Comparison of ENCODE assay signal across 18 cellular contexts in genomic region chrX:6693051-6693450, GRCh38.
DNase-seq lines count a peak whose midpoint lies in the region; ATAC-seq, FAIRE-seq and TF ChIP-seq lines count a peak whose summit lies in the region.
"Had no signal": no experiment of that assay in that cellular context is flagged by ENCODE, and none has a peak within 500 bp of the region (broad histone marks: within the 10 kb centered on the region; RNA-seq: fewer than 3 reads in every experiment).

No MANE protein-coding gene starts in this region.

- H3K4me1 ChIP-seq in GM23338 (ENCODE audit: insufficient read depth) (peaks cover 30% of the 10 kb centered on the region), suprapubic skin (no peaks in the 10 kb centered on the region)
- H3K4me1 ChIP-seq: BLaER1, Caco-2 had no signal

- no peaks in the 10 kb centered on the region for H3K79me2 ChIP-seq in GM23338 (replicated peaks; ENCODE audit: insufficient read depth)

- 55% methylated on average over 6 of the region's 6 CpGs for WGBS in suprapubic skin

- H3K27me3 ChIP-seq in GM23338 (ENCODE audit: insufficient read depth) (no peaks in the 10 kb centered on the region), suprapubic skin (no peaks in the 10 kb centered on the region)
- H3K27me3 ChIP-seq: BLaER1 had no signal

- no peaks in the 10 kb centered on the region for H3K9me2 ChIP-seq in GM23338 (ENCODE audit: insufficient read depth)

- H3K9me3 Mint-ChIP-seq in GM23338: peaks cover 15% of the 10 kb centered on the region
- H3K9me3 Mint-ChIP-seq in nephron progenitor cell: peaks cover 16% of the 10 kb centered on the region

- peak overlapping the region; percentile 95 for H3K27ac ChIP-seq in GM23338 (ENCODE audit: low read depth)
- H3K27ac ChIP-seq in suprapubic skin: no peak overlapping the region
- H3K27ac ChIP-seq: BLaER1, GM23248 had no signal

- no peak for TF ChIP-seq EP300 in suprapubic skin (IDR thresholded peaks at IDR 0.05)

- peak; percentile 64 for DNase-seq in GM23338 (ENCODE audit: low spot score)
- DNase-seq in iPS DF 19.7 (ENCODE audit: low read depth, low spot score): peak; percentile 71
- DNase-seq in nephron progenitor cell: no peak
- DNase-seq in stimulated activated CD4-positive, alpha-beta T cell treated with anti-CD3 and anti-CD28 coated beads, Interleukin-1b, Interleukin-23, amount 100 ng/mL, for 48 hours: no peak
- DNase-seq in suprapubic skin (ENCODE audit: low spot score in 2 of 2): no peak
- DNase-seq in GOT3 (lab: John Stamatoyannopoulos, UW): no peak
- DNase-seq: 8988T; AML-193; Caco-2; CD8-positive, alpha-beta memory T cell; DND-41; GF-D8; GM23248; IMR-90 had no signal

- H3F3A ChIP-seq in GM23338 (replicated peaks; ENCODE audit: low read depth): no peaks in the 10 kb centered on the region

- H2AFZ ChIP-seq in GM23338: no peak overlapping the region
- H2AFZ ChIP-seq: GM23248 had no signal

- no peak for ATAC-seq in GM23338
- no peak for ATAC-seq in GM19328 (IDR thresholded peaks at IDR 0.05; ENCODE audit: unreplicated experiment)
- ATAC-seq: HCT116 had no signal

- H3K4me1 Mint-ChIP-seq in GM23338: peaks cover 27% of the 10 kb centered on the region; the same call in 2 of the 3 replicates
- peaks cover 29% of the 10 kb centered on the region for H3K4me1 Mint-ChIP-seq in nephron progenitor cell
- H3K4me1 Mint-ChIP-seq: CD8-positive, alpha-beta memory T cell had no signal

- H3K27ac Mint-ChIP-seq in GM23338 (peak overlapping the region; percentile 89), nephron progenitor cell (peak overlapping the region; percentile 95)
- H3K27ac Mint-ChIP-seq: CD8-positive, alpha-beta memory T cell had no signal

- peak; percentile 18 for FAIRE-seq in colon (lab: Jason Lieb, UNC)

- peak overlapping the region; percentile 38; the same call in 1 of the 2 replicates for H3K4me2 ChIP-seq in GM23338
- H3K4me2 ChIP-seq: BLaER1 had no signal

- H4K20me1 ChIP-seq in GM23338 (replicated peaks; ENCODE audit: insufficient read depth): no peaks in the 10 kb centered on the region
- H4K20me1 ChIP-seq: BLaER1 had no signal

- H3K4me3 Mint-ChIP-seq in GM23338: no peak overlapping the region; the same call in 2 of the 3 replicates
- no peak overlapping the region for H3K4me3 Mint-ChIP-seq in nephron progenitor cell
- H3K4me3 Mint-ChIP-seq: CD8-positive, alpha-beta memory T cell had no signal

- H3K4me3 ChIP-seq in GM23338: no peak overlapping the region
- no peak overlapping the region for H3K4me3 ChIP-seq in suprapubic skin
- H3K4me3 ChIP-seq: BLaER1, GM23248 had no signal

- no peaks in the 10 kb centered on the region for H3K36me3 ChIP-seq in GM23338 (ENCODE audit: insufficient read depth)
- H3K36me3 ChIP-seq in suprapubic skin: no peaks in the 10 kb centered on the region
- H3K36me3 ChIP-seq: BLaER1 had no signal

- peaks cover 4% of the 10 kb centered on the region for H3K27me3 Mint-ChIP-seq in GM23338 (ENCODE audit: insufficient read depth, low read depth, poor library complexity)
- peaks cover 7% of the 10 kb centered on the region for H3K27me3 Mint-ChIP-seq in nephron progenitor cell (ENCODE audit: low read depth, poor library complexity)

- no peak for TF ChIP-seq POLR2A in suprapubic skin (IDR thresholded peaks at IDR 0.05)

- TF ChIP-seq CTCF in GM23338 (conservative IDR thresholded peaks at IDR 0.05; ENCODE audit: low read depth in 2 of 2): no peak
- TF ChIP-seq CTCF in nephron progenitor cell (IDR thresholded peaks at IDR 0.05): no peak
- no peak for TF ChIP-seq CTCF in suprapubic skin (IDR thresholded peaks at IDR 0.05)

- H3K9me3 ChIP-seq in suprapubic skin: no peaks in the 10 kb centered on the region
- H3K9me3 ChIP-seq: BLaER1, Caco-2 had no signal

- H3K36me3 Mint-ChIP-seq in GM23338 (ENCODE audit: low read depth) (peaks cover 18% of the 10 kb centered on the region), nephron progenitor cell (ENCODE audit: low read depth) (peaks cover 8% of the 10 kb centered on the region)

TF ChIP-seq in GM23338, 12 proteins besides CTCF, POLR2A, EP300 and RAD21:
- TF ChIP-seq ZNF462 (CRISPR knock-in tag; IDR thresholded peaks at IDR 0.05) (no peak), NANOG (IDR thresholded peaks at IDR 0.05; ENCODE audit: borderline replicate concordance) (peak; percentile 30; the same call in 1 of the 2 replicates)

Comparison
In these comparisons a context has a peak if more than half of its experiments do, and no peak if none do; other contexts are left out.
1. DNase-seq: peak in GM23338 (single experiment) and iPS DF 19.7 (single experiment); none in nephron progenitor cell (single experiment), stimulated activated CD4-positive, alpha-beta T cell treated with anti-CD3 and anti-CD28 coated beads, Interleukin-1b, Interleukin-23, amount 100 ng/mL, for 48 hours (single experiment), suprapubic skin (0 of 2) and GOT3 (single experiment).